ENCODE assay signal across 21 cellular contexts in genomic region chr9:135737840-135738521, GRCh38. TPM values are rescaled to one million over a fixed set of nuclear protein-coding genes. Genes with fewer than 3 reads are reported as not detected.
"Had no signal": no experiment of that assay in that cellular context is flagged by ENCODE, and none has a peak within 500 bp of the region (broad histone marks: within the 10 kb centered on the region; RNA-seq: fewer than 3 reads in every experiment).

No MANE protein-coding gene starts in this region.

- H3K36me3 ChIP-seq: adrenal gland had no signal

- ATAC-seq: activated CD4-positive, CD25-positive, alpha-beta regulatory T cell treated with anti-CD3 and anti-CD28 coated beads, Interleukin-2, amount 50 U/mL, for 24 hours; activated CD8-positive, alpha-beta T cell treated with anti-CD3 and anti-CD28 coated beads, Interleukin-2, amount 10 ng/mL, durations not matched to agents 7 days and 5 days had no signal

- H3K27ac Mint-ChIP-seq: activated CD8-positive, alpha-beta T cell treated with anti-CD3 and anti-CD28 coated beads, Interleukin-2, amount 10 ng/mL, durations not matched to agents 7 days and 5 days; activated naive CD8-positive, alpha-beta T cell treated with anti-CD3 and anti-CD28 coated beads, Interleukin-2, amount 10 ng/mL, durations not matched to agents 7 days and 5 days; T-helper 1 cell treated with Interleukin-12 subunit alpha and Interleukin-12 subunit beta and Interleukin-4 antibody, amounts not matched to agents 30 μg/mL and 1 μg/mL, for 36 hours had no signal

- H3K4me3 ChIP-seq: adrenal gland had no signal

- H3K4me1 Mint-ChIP-seq: activated naive CD8-positive, alpha-beta T cell treated with anti-CD3 and anti-CD28 coated beads, Interleukin-2, amount 10 ng/mL, durations not matched to agents 7 days and 5 days had no signal

- H3K4me3 Mint-ChIP-seq: activated CD8-positive, alpha-beta T cell treated with anti-CD3 and anti-CD28 coated beads, Interleukin-2, amount 10 ng/mL, durations not matched to agents 7 days and 5 days; activated naive CD8-positive, alpha-beta T cell treated with anti-CD3 and anti-CD28 coated beads, Interleukin-2, amount 10 ng/mL, durations not matched to agents 7 days and 5 days; T-helper 1 cell treated with Interleukin-12 subunit alpha and Interleukin-12 subunit beta and Interleukin-4 antibody, amounts not matched to agents 30 μg/mL and 1 μg/mL, for 36 hours had no signal

- H3K27ac ChIP-seq: adrenal gland had no signal

- H3K9me3 Mint-ChIP-seq: T-helper 1 cell treated with Interleukin-12 subunit alpha and Interleukin-12 subunit beta and Interleukin-4 antibody, amounts not matched to agents 30 μg/mL and 1 μg/mL, for 36 hours had no signal

- DNase-seq: activated CD4-positive, alpha-beta T cell treated with anti-CD3 and anti-CD28 coated beads for 4 hours; activated CD8-positive, alpha-beta memory T cell treated with anti-CD3 and anti-CD28 coated beads, Interleukin-2, amount 50 U/mL, for 48 hours; activated CD8-positive, alpha-beta T cell treated with anti-CD3 and anti-CD28 coated beads, Interleukin-2, amount 10 ng/mL, durations not matched to agents 7 days and 5 days; activated naive CD4-positive, alpha-beta T cell treated with anti-CD3 and anti-CD28 coated beads, Interleukin-2, amount 50 U/mL, for 16 hours; activated naive CD8-positive, alpha-beta T cell treated with anti-CD3 and anti-CD28 coated beads, Interleukin-2, amount 10 ng/mL, durations not matched to agents 7 days and 5 days; activated T-cell treated with anti-CD3 and anti-CD28 coated beads, Interleukin-2, amount 50 U/mL, for 1 hour; adrenal gland; cerebellar nuclear complex; Karpas-422; MM.1S; NCI-H146; NCI-H187 treated with DMSO at 0.1 percent for 48 hours; NCI-H2081 treated with DMSO at 0.1 percent for 48 hours; NCI-H446; NCI-H82; NK-92 treated with Interleukin-12 subunit alpha and Interleukin-12 subunit beta, amount 100 ng/mL, for 24 hours; SHP77 treated with DMSO at 0.1 percent for 48 hours had no signal

- H3K36me3 Mint-ChIP-seq: activated naive CD8-positive, alpha-beta T cell treated with anti-CD3 and anti-CD28 coated beads, Interleukin-2, amount 10 ng/mL, durations not matched to agents 7 days and 5 days had no signal

- H3K4me1 ChIP-seq: adrenal gland had no signal

- H3K9me3 ChIP-seq: adrenal gland had no signal

RNA-seq across cellular contexts. Expression of gene KCNT1, which starts 36.0 kb away (rescaled TPM):
- total RNA-seq: activated CD8-positive, alpha-beta T cell treated with anti-CD3 and anti-CD28 coated beads, Interleukin-2, amount 10 ng/mL, durations not matched to agents 7 days and 5 days; activated naive CD8-positive, alpha-beta T cell treated with anti-CD3 and anti-CD28 coated beads, Interleukin-2, amount 10 ng/mL, durations not matched to agents 7 days and 5 days; SK-MEL-5 had no signal

RNA-seq across cellular contexts. Expression of gene SOHLH1, which starts 38.7 kb away (rescaled TPM):
- total RNA-seq: activated CD8-positive, alpha-beta T cell treated with anti-CD3 and anti-CD28 coated beads, Interleukin-2, amount 10 ng/mL, durations not matched to agents 7 days and 5 days; activated naive CD8-positive, alpha-beta T cell treated with anti-CD3 and anti-CD28 coated beads, Interleukin-2, amount 10 ng/mL, durations not matched to agents 7 days and 5 days; adrenal gland; cardiac septum; SK-MEL-5 had no signal
- polyA plus RNA-seq: adrenal gland had no signal
